In the genomic region with DNA sequence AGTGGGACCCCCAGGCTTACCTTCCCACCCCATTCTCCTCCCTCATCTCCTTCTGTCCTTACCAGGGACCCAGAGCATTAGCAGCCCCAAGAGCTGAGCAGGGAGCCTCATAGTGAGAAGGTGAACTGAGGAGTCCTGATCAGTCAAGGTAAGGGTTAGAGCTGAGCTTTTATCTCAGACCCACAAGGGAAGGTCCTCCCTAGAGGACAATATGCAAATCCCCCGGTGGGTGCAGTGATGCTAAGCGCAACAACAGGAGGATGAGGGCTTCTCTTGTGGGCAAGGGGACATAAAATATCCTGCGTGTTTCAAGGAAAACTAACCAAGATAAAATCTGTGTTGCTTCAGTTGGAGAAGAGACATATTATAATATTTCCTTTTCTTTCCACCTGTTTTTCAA, we compare ENCODE assay signal across 5 cellular contexts.
A peak's percentile ranks its signal among the peaks of the same experiment; 100 is the strongest.
DNase-seq lines count a peak whose midpoint lies in the region; ATAC-seq, FAIRE-seq and TF ChIP-seq lines count a peak whose summit lies in the region.
"Not testable (repeated sequence)": the region's sequence is repeated elsewhere in the genome, so short reads cannot be mapped to it uniquely, and the experiment has no call there.

No MANE protein-coding gene starts in this region.

- not testable (repeated sequence) for H3K36me3 ChIP-seq in OCI-LY7 (ENCODE audit: insufficient read depth, low read length); bronchial epithelial cell (ENCODE audit: control insufficient read depth, insufficient read depth, low read length)

- H3K4me3 Mint-ChIP-seq in IgD-negative memory B cell = peak overlapping the region in 3 of 4 donors; percentile 41 to 91 (median 90)
- peak overlapping the region; percentile 80 for H3K4me3 Mint-ChIP-seq in memory B cell
- H3K4me3 Mint-ChIP-seq in stimulated activated memory B cell treated with anti-CD40 and anti-IgM and Interleukin-4, amounts not matched to agents 10 μg/mL and 1 μg/mL and 100 μg/mL, for 72 hours = peak overlapping the region; percentile 62

- not testable (repeated sequence) for H3K27me3 Mint-ChIP-seq in IgD-negative memory B cell; memory B cell; stimulated activated memory B cell treated with anti-CD40 and anti-IgM and Interleukin-4, amounts not matched to agents 10 μg/mL and 1 μg/mL and 100 μg/mL, for 72 hours

- peaks cover 20% of the 10 kb centered on the region for H3K4me1 ChIP-seq in OCI-LY7 (ENCODE audit: insufficient read depth, low read length, poor library complexity, severe bottlenecking)

- FAIRE-seq in bronchial epithelial cell (lab: Jason Lieb, UNC) = peak; percentile 80

- not testable (repeated sequence) for BruUV-seq in OCI-LY7 (replicated peaks; lab: Mats Ljungman, UMichigan)

- H3K4me3 ChIP-seq in OCI-LY7 (ENCODE audit: low read depth, low read length, poor library complexity, severe bottlenecking) = peak overlapping the region; percentile 46
- H3K4me3 ChIP-seq in bronchial epithelial cell (ENCODE audit: low read depth, low read length) = not testable (repeated sequence)

- POLR2A ChIA-PET in OCI-LY7 (lab: Charles Lee) = not testable (repeated sequence)

- not testable (repeated sequence) for H3K9me3 ChIP-seq in OCI-LY7 (ENCODE audit: low read length)

- peak overlapping the region; percentile 66 for H3K27ac ChIP-seq in OCI-LY7 (ENCODE audit: low read depth, low read length, poor library complexity, severe bottlenecking)

- H3K27ac Mint-ChIP-seq in IgD-negative memory B cell = peak overlapping the region in 1 of 3 donors; percentile 92
- H3K27ac Mint-ChIP-seq in memory B cell; stimulated activated memory B cell treated with anti-CD40 and anti-IgM and Interleukin-4, amounts not matched to agents 10 μg/mL and 1 μg/mL and 100 μg/mL, for 72 hours: not testable (repeated sequence)

- peak overlapping the region; percentile 66 for H3K4me2 ChIP-seq in OCI-LY7 (ENCODE audit: low read length)

- not testable (repeated sequence) for H3K36me3 Mint-ChIP-seq in IgD-negative memory B cell; memory B cell; stimulated activated memory B cell treated with anti-CD40 and anti-IgM and Interleukin-4, amounts not matched to agents 10 μg/mL and 1 μg/mL and 100 μg/mL, for 72 hours

- H3K9me3 Mint-ChIP-seq in IgD-negative memory B cell; memory B cell; stimulated activated memory B cell treated with anti-CD40 and anti-IgM and Interleukin-4, amounts not matched to agents 10 μg/mL and 1 μg/mL and 100 μg/mL, for 72 hours: not testable (repeated sequence)

- not testable (repeated sequence) for TF ChIP-seq CTCF in OCI-LY7 (conservative IDR thresholded peaks at IDR 0.05; ENCODE audit: low read length); bronchial epithelial cell (IDR thresholded peaks at IDR 0.05; ENCODE audit: insufficient read depth, low read length, severe bottlenecking)

- ATAC-seq in memory B cell (ENCODE audit: low read depth) = peak; percentile 83
- ATAC-seq in stimulated activated memory B cell treated with anti-CD40 and anti-IgM and Interleukin-4, amounts not matched to agents 10 μg/mL and 1 μg/mL and 100 μg/mL, for 72 hours = not testable (repeated sequence)

- H3K79me2 ChIP-seq in OCI-LY7 (ENCODE audit: insufficient read depth, low read depth, low read length) = not testable (repeated sequence)

- not testable (repeated sequence) for H3K4me1 Mint-ChIP-seq in IgD-negative memory B cell, memory B cell
- peaks cover 12% of the 10 kb centered on the region for H3K4me1 Mint-ChIP-seq in stimulated activated memory B cell treated with anti-CD40 and anti-IgM and Interleukin-4, amounts not matched to agents 10 μg/mL and 1 μg/mL and 100 μg/mL, for 72 hours

- DNase-seq in OCI-LY7 (ENCODE audit: low spot score); bronchial epithelial cell (ENCODE audit: low read depth); memory B cell (ENCODE audit: low spot score in 2 of 2): not testable (repeated sequence)

- not testable (repeated sequence) for H4K20me1 ChIP-seq in OCI-LY7 (ENCODE audit: insufficient read depth, low read length)

- CTCF ChIA-PET in OCI-LY7 (lab: Charles Lee; ENCODE audit: unreplicated experiment) = not testable (repeated sequence)

- intact Hi-C loops in OCI-LY7 (cut with micrococcal nuclease; ENCODE audit: unreplicated experiment) = not testable (repeated sequence)

- not testable (repeated sequence) for H3K9me2 ChIP-seq in OCI-LY7 (ENCODE audit: insufficient read depth, low read length)

- H3K27me3 ChIP-seq in bronchial epithelial cell (ENCODE audit: control insufficient read depth, insufficient read depth, low read length) = not testable (repeated sequence)

- H2AFZ ChIP-seq in OCI-LY7 (ENCODE audit: low read length) = not testable (repeated sequence)
